8 cellular contexts compared by ENCODE assay signal in the genomic region with DNA sequence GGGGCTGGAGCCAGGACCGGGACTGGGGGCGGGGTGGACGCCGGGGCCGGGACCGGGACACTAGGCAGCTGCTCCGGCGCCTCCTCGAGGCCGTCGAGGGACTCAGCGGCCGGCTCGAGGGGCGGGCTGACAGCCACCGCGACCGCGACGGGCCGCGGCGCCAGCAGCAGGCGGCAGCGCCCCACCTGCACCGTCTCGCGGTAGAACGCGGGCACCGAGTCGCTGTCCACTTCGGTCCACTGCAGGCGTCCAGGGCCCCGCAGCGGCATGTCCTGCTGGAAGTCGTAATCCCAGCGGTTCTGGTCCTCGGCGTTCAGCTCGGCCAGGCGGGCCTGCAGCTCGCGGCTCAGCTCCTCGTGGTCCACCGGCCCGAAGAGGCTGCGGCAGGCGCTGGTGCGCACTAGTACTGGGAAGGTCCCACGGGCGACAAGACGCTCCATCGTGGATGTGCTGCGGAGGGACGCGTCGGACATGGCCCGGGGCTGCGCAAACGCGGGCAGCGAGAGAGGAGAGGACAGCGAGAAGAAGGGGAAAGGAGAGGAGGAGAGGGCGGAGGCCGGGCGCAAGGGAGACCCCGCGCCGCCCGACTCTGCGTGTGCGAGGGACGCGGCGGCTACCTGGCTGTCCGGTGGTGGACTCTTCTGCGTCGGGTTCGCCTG. TPM values are rescaled to one million over a fixed set of nuclear protein-coding genes. Genes with fewer than 3 reads are reported as not detected.
DNase-seq lines count a peak whose midpoint lies in the region; ATAC-seq, FAIRE-seq and TF ChIP-seq lines count a peak whose summit lies in the region.

No MANE protein-coding gene starts in this region.

- H3K4me1 Mint-ChIP-seq in activated naive CD4-positive, alpha-beta T cell treated with anti-CD3 and anti-CD28 coated beads, Interleukin-2, amount 50 U/mL, for 24 hours, result peaks cover 17% of the 10 kb centered on the region

- peak overlapping the region; percentile 82 for H3K4me3 Mint-ChIP-seq in activated naive CD4-positive, alpha-beta T cell treated with anti-CD3 and anti-CD28 coated beads, Interleukin-2, amount 50 U/mL, for 24 hours

- H3K36me3 ChIP-seq in cardiac muscle cell (no peaks in the 10 kb centered on the region), parathyroid adenoma (ENCODE audit: control insufficient read depth, insufficient read depth, low read length) (no peaks in the 10 kb centered on the region)

- H3K9me3 Mint-ChIP-seq in activated naive CD4-positive, alpha-beta T cell treated with anti-CD3 and anti-CD28 coated beads, Interleukin-2, amount 50 U/mL, for 24 hours, result no peaks in the 10 kb centered on the region

- H3K27me3 Mint-ChIP-seq in activated naive CD4-positive, alpha-beta T cell treated with anti-CD3 and anti-CD28 coated beads, Interleukin-2, amount 50 U/mL, for 24 hours, result no peaks in the 10 kb centered on the region

- peaks cover 12% of the 10 kb centered on the region for H3K4me1 ChIP-seq in cardiac muscle cell (ENCODE audit: low read depth)
- H3K4me1 ChIP-seq in parathyroid adenoma, result no peaks in the 10 kb centered on the region

- FAIRE-seq in GM12891 (lab: Jason Lieb, UNC), result no peak

- H3K27ac Mint-ChIP-seq in activated naive CD4-positive, alpha-beta T cell treated with anti-CD3 and anti-CD28 coated beads, Interleukin-2, amount 50 U/mL, for 24 hours, result no peak overlapping the region

- H3K27me3 ChIP-seq in cardiac muscle cell (no peaks in the 10 kb centered on the region), parathyroid adenoma (ENCODE audit: control insufficient read depth, insufficient read depth, low read length) (no peaks in the 10 kb centered on the region)

- peak overlapping the region; percentile 72 for H2AFZ ChIP-seq in parathyroid adenoma

- no peaks in the 10 kb centered on the region for H3K79me2 ChIP-seq in parathyroid adenoma

- no peaks in the 10 kb centered on the region for H3K36me3 Mint-ChIP-seq in activated naive CD4-positive, alpha-beta T cell treated with anti-CD3 and anti-CD28 coated beads, Interleukin-2, amount 50 U/mL, for 24 hours

- TF ChIP-seq CTCF in cardiac muscle cell (IDR thresholded peaks at IDR 0.05; ENCODE audit: low read depth, low read length) (peak; percentile 30), parathyroid adenoma (IDR thresholded peaks at IDR 0.05) (peak; percentile 38)

- peak; percentile 36 for DNase-seq in activated CD8-positive, alpha-beta memory T cell treated with anti-CD3 and anti-CD28 coated beads, Interleukin-2, amount 50 U/mL, for 4 hours
- no peak for DNase-seq in activated CD8-positive, alpha-beta memory T cell treated with anti-CD3 and anti-CD28 coated beads for 24 hours
- DNase-seq in MV-4-11 (lab: John Stamatoyannopoulos, UW), result peak; percentile 49
- DNase-seq in cardiac muscle cell (ENCODE audit: low read depth in 1 of 2, low spot score in 1 of 2), result peak; percentile 66 to 79
- DNase-seq in GM12891 (ENCODE audit: insufficient read length, low spot score), result no peak

- ATAC-seq in HG03139 (IDR thresholded peaks at IDR 0.05; ENCODE audit: unreplicated experiment), result no peak

- H3K4me3 ChIP-seq in cardiac muscle cell, result peak overlapping the region; percentile 99
- H3K4me3 ChIP-seq in parathyroid adenoma (ENCODE audit: low read depth, low read length), result peak overlapping the region; percentile 62

- TF ChIP-seq POLR2A in GM12891 (IDR thresholded peaks at IDR 0.05; ENCODE audit: low read depth, low read length), result no peak

- H3K9me3 ChIP-seq in cardiac muscle cell (ENCODE audit: low read depth), result no peaks in the 10 kb centered on the region
- H3K9me3 ChIP-seq in parathyroid adenoma (ENCODE audit: control insufficient read depth, low read length), result no peaks in the 10 kb centered on the region

- H3K27ac ChIP-seq in cardiac muscle cell, result peak overlapping the region; percentile 57
- peak overlapping the region; percentile 69 for H3K27ac ChIP-seq in parathyroid adenoma

- H3K9ac ChIP-seq in parathyroid adenoma, result no peak overlapping the region

- peak overlapping the region; percentile 88 for H3K4me2 ChIP-seq in parathyroid adenoma (ENCODE audit: low read length)

TF ChIP-seq in GM12891, 5 proteins besides CTCF, POLR2A, EP300 and RAD21:
- TF ChIP-seq POLR2AphosphoS5 (IDR thresholded peaks at IDR 0.05; ENCODE audit: low read depth, low read length), result no peak
- no peak for TF ChIP-seq SPI1 (IDR thresholded peaks at IDR 0.05; ENCODE audit: low read depth, low read length)
- TF ChIP-seq PAX5 (IDR thresholded peaks at IDR 0.05; ENCODE audit: insufficient read depth, low read length, severe bottlenecking), result no peak
- no peak for TF ChIP-seq TAF1 (IDR thresholded peaks at IDR 0.05; ENCODE audit: low read depth, low read length)
- TF ChIP-seq POU2F2 (IDR thresholded peaks at IDR 0.05; ENCODE audit: low read depth, low read length), result no peak

RNA-seq across cellular contexts. Expression of a gene that starts 0.4 kb away (rescaled TPM):
- total RNA-seq in cardiac muscle cell, result 108 and 127 TPM in 2 replicates
- 64.6 and 96.7 TPM in 2 replicates for polyA plus RNA-seq in cardiac muscle cell
- polyA plus RNA-seq in GM12891 (2012; ENCODE audit: low read depth, missing spikeins), result 0.15 TPM

RNA-seq across cellular contexts. Expression of a gene that starts 44.1 kb away (rescaled TPM):
- total RNA-seq in cardiac muscle cell, result 1.1 TPM in 1 of 2 replicates, not detected in the other
- polyA plus RNA-seq in cardiac muscle cell, result 0.73 and 3.8 TPM in 2 replicates
- 0.42 TPM for polyA plus RNA-seq in GM12891 (2012; ENCODE audit: low read depth, missing spikeins)

Comparison
In these comparisons a context has a peak if more than half of its experiments do, and no peak if none do; other contexts are left out.
1. DNase-seq: peak in activated CD8-positive, alpha-beta memory T cell treated with anti-CD3 and anti-CD28 coated beads, Interleukin-2, amount 50 U/mL, for 4 hours (single experiment), MV-4-11 (single experiment) and cardiac muscle cell (2 of 2); none in activated CD8-positive, alpha-beta memory T cell treated with anti-CD3 and anti-CD28 coated beads for 24 hours (single experiment) and GM12891 (single experiment).